ENCODE assay signal across 26 cellular contexts in the genomic region with DNA sequence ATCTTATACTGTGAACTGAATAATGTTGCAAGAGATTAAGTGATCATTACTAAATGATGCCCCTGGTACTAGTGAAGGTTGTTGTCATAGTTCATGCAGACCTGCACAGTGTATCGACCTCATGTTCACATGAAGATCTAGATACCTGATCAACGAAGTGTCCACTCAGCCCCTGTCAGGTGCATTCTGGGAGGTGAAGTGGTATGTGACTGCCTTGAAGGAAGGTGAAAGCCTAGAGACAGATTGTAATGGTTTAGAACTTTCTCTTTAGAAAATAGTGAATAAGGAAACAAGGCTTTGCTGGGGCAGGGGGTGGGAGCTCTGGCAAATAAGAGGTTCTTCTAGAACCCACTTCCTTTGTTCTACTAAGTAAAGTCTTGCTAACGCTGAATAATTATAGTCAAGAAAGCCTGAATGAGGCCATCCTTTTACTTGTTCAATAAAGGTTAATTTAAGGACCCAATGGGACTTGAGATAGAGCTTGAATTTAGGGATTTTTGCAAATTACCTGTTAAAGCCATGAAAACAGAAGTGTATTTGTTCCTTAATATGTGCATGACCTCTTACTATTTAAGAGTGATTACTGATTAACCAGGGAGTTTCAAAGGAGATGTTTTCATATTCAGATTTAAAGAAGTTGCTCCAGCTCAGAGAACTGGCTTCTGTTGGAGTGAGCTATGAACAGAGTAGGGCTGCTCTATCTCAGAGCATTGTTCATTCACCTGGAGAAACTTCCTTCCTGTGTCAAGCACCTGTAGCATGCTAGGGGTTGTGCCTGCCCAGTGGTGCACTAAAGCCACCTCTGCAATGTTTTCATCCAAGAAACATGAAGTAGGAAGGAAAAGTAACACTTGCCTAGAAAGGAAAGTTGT. TPM values are rescaled to one million over a fixed set of nuclear protein-coding genes. Genes with fewer than 3 reads are reported as not detected.
DNase-seq lines count a peak whose midpoint lies in the region; ATAC-seq, FAIRE-seq and TF ChIP-seq lines count a peak whose summit lies in the region.
"Had no signal": no experiment of that assay in that cellular context is flagged by ENCODE, and none has a peak within 500 bp of the region (broad histone marks: within the 10 kb centered on the region; RNA-seq: fewer than 3 reads in every experiment).

No MANE protein-coding gene starts in this region.

- peaks cover 33% of the 10 kb centered on the region for H3K27me3 Mint-ChIP-seq in activated naive CD8-positive, alpha-beta T cell treated with anti-CD3 and anti-CD28 coated beads, Interleukin-2, amount 10 ng/mL, durations not matched to agents 7 days and 5 days
- peaks cover 38% of the 10 kb centered on the region for H3K27me3 Mint-ChIP-seq in activated naive CD8-positive, alpha-beta T cell treated with anti-CD3 and anti-CD28 coated beads for 36 hours

- no peak overlapping the region for H3K27ac Mint-ChIP-seq in activated naive CD8-positive, alpha-beta T cell treated with anti-CD3 and anti-CD28 coated beads, Interleukin-2, amount 10 ng/mL, durations not matched to agents 7 days and 5 days
- H3K27ac Mint-ChIP-seq in activated naive CD8-positive, alpha-beta T cell treated with anti-CD3 and anti-CD28 coated beads for 36 hours, result no peak overlapping the region
- H3K27ac Mint-ChIP-seq: CD14-positive monocyte; IgD-negative memory B cell; stimulated activated memory B cell treated with anti-CD40 and anti-IgM and Interleukin-4, amounts not matched to agents 10 μg/mL and 1 μg/mL and 100 μg/mL, for 72 hours; T-helper 2 cell treated with Interferon-gamma antibody and Interleukin-4, amounts not matched to agents 5 μg/mL and 100 μg/mL, for 36 hours had no signal

- H3K36me3 ChIP-seq in bronchial epithelial cell (ENCODE audit: control insufficient read depth, insufficient read depth, low read length) (no peaks in the 10 kb centered on the region), lower lobe of right lung (no peaks in the 10 kb centered on the region)
- H3K36me3 ChIP-seq: colonic mucosa, SJSA1 had no signal

- no peak overlapping the region for H3K4me3 ChIP-seq in bronchial epithelial cell (ENCODE audit: low read depth, low read length)
- no peak overlapping the region for H3K4me3 ChIP-seq in lower lobe of right lung
- H3K4me3 ChIP-seq: colonic mucosa, lung, SJSA1 had no signal

- no peaks in the 10 kb centered on the region for H3K9me3 ChIP-seq in lower lobe of right lung
- H3K9me3 ChIP-seq: colonic mucosa had no signal

- H3K4me1 Mint-ChIP-seq in activated naive CD8-positive, alpha-beta T cell treated with anti-CD3 and anti-CD28 coated beads, Interleukin-2, amount 10 ng/mL, durations not matched to agents 7 days and 5 days, result peaks cover 10% of the 10 kb centered on the region
- peaks cover 5% of the 10 kb centered on the region for H3K4me1 Mint-ChIP-seq in activated naive CD8-positive, alpha-beta T cell treated with anti-CD3 and anti-CD28 coated beads for 36 hours
- H3K4me1 Mint-ChIP-seq: CD14-positive monocyte had no signal

- FAIRE-seq in bronchial epithelial cell (lab: Jason Lieb, UNC), result peak; percentile 13
- FAIRE-seq: endothelial cell of umbilical vein had no signal

- POLR2A ChIA-PET in activated naive CD8-positive, alpha-beta T cell treated with anti-CD3 and anti-CD28 coated beads, Interleukin-2, amount 10 ng/mL, durations not matched to agents 7 days and 5 days (lab: Charles Lee), result interaction anchor here (0.7 to 0.8 kb wide), 2 partner anchors 17 to 40 kb away, joined by 3 read pairs; no protein-coding TSS in a partner anchor

- H3K4me3 Mint-ChIP-seq in activated naive CD8-positive, alpha-beta T cell treated with anti-CD3 and anti-CD28 coated beads, Interleukin-2, amount 10 ng/mL, durations not matched to agents 7 days and 5 days, result peak overlapping the region; percentile 31
- H3K4me3 Mint-ChIP-seq in activated naive CD8-positive, alpha-beta T cell treated with anti-CD3 and anti-CD28 coated beads for 36 hours, result no peak overlapping the region
- H3K4me3 Mint-ChIP-seq: CD14-positive monocyte; IgD-negative memory B cell; natural killer cell; stimulated activated memory B cell treated with anti-CD40 and anti-IgM and Interleukin-4, amounts not matched to agents 10 μg/mL and 1 μg/mL and 100 μg/mL, for 72 hours; T-helper 2 cell treated with Interferon-gamma antibody and Interleukin-4, amounts not matched to agents 5 μg/mL and 100 μg/mL, for 36 hours had no signal

- no peak overlapping the region for H3K27ac ChIP-seq in lower lobe of right lung
- H3K27ac ChIP-seq: colonic mucosa, SJSA1 had no signal

- H3K36me3 Mint-ChIP-seq in activated naive CD8-positive, alpha-beta T cell treated with anti-CD3 and anti-CD28 coated beads, Interleukin-2, amount 10 ng/mL, durations not matched to agents 7 days and 5 days, result no peaks in the 10 kb centered on the region
- H3K36me3 Mint-ChIP-seq in activated naive CD8-positive, alpha-beta T cell treated with anti-CD3 and anti-CD28 coated beads for 36 hours, result peaks cover 3% of the 10 kb centered on the region
- H3K36me3 Mint-ChIP-seq: CD14-positive monocyte; IgD-negative memory B cell; natural killer cell; stimulated activated memory B cell treated with anti-CD40 and anti-IgM and Interleukin-4, amounts not matched to agents 10 μg/mL and 1 μg/mL and 100 μg/mL, for 72 hours had no signal

- DNase-seq in activated naive CD8-positive, alpha-beta T cell treated with anti-CD3 and anti-CD28 coated beads, Interleukin-2, amount 10 ng/mL, durations not matched to agents 7 days and 5 days, result no peak
- DNase-seq in activated naive CD8-positive, alpha-beta T cell treated with anti-CD3 and anti-CD28 coated beads for 36 hours, result no peak
- DNase-seq in bronchial epithelial cell (ENCODE audit: low read depth) (no peak), lower lobe of right lung (no peak), NOMO-1 treated with dmso at 0.1 percent for 144 hours (lab: John Stamatoyannopoulos, UW; ENCODE audit: unreplicated experiment) (no peak)
- DNase-seq in effector CD4-positive, alpha-beta T cell, result no peak
- DNase-seq: activated CD4-positive, CD25-positive, alpha-beta regulatory T cell treated with anti-CD3 and anti-CD28 coated beads, Interleukin-2, amount 50 U/mL, for 72 hours; anterior cingulate cortex; colonic mucosa; foreskin melanocyte; natural killer cell; NCI-H1092 treated with DMSO at 0.1 percent for 48 hours; NCI-H524 treated with DMSO at 0.1 percent for 48 hours; PC-3 had no signal

- intact Hi-C loops in lower lobe of right lung (cut with DNase I), result no loop called here

- H3K9me3 Mint-ChIP-seq in activated naive CD8-positive, alpha-beta T cell treated with anti-CD3 and anti-CD28 coated beads, Interleukin-2, amount 10 ng/mL, durations not matched to agents 7 days and 5 days, result peaks cover 6% of the 10 kb centered on the region
- peaks cover 1% of the 10 kb centered on the region for H3K9me3 Mint-ChIP-seq in activated naive CD8-positive, alpha-beta T cell treated with anti-CD3 and anti-CD28 coated beads for 36 hours

- H3K4me1 ChIP-seq in lower lobe of right lung, result peaks cover 9% of the 10 kb centered on the region
- H3K4me1 ChIP-seq: colonic mucosa, SJSA1 had no signal

- H3K27me3 ChIP-seq in bronchial epithelial cell (ENCODE audit: control insufficient read depth, insufficient read depth, low read length) (no peaks in the 10 kb centered on the region), lower lobe of right lung (ENCODE audit: low read depth) (no peaks in the 10 kb centered on the region)
- H3K27me3 ChIP-seq: colonic mucosa, SJSA1 had no signal

- no peak for TF ChIP-seq CTCF in bronchial epithelial cell (IDR thresholded peaks at IDR 0.05; ENCODE audit: insufficient read depth, low read length, severe bottlenecking)
- no peak for TF ChIP-seq CTCF in lower lobe of right lung (IDR thresholded peaks at IDR 0.05)

- no peak for ATAC-seq in activated naive CD8-positive, alpha-beta T cell treated with anti-CD3 and anti-CD28 coated beads, Interleukin-2, amount 10 ng/mL, durations not matched to agents 7 days and 5 days (ENCODE audit: low read depth)
- ATAC-seq in lower lobe of right lung, result peak; percentile 64 to 68
- ATAC-seq in HG02938 (IDR thresholded peaks at IDR 0.05; ENCODE audit: unreplicated experiment), result no peak
- ATAC-seq in HG02970 (IDR thresholded peaks at IDR 0.05; ENCODE audit: low FRiP score, unreplicated experiment), result no peak
- ATAC-seq: PC-3; stimulated activated memory B cell treated with anti-CD40 and anti-IgM and Interleukin-4, amounts not matched to agents 10 μg/mL and 1 μg/mL and 100 μg/mL, for 72 hours had no signal

RNA-seq across cellular contexts. Expression of gene C22orf31, which starts 45.3 kb away (rescaled TPM):
- not detected for total RNA-seq in activated naive CD8-positive, alpha-beta T cell treated with anti-CD3 and anti-CD28 coated beads, Interleukin-2, amount 10 ng/mL, durations not matched to agents 7 days and 5 days
- not detected for total RNA-seq in activated naive CD8-positive, alpha-beta T cell treated with anti-CD3 and anti-CD28 coated beads for 36 hours
- not detected in 2 replicates for total RNA-seq in bronchial epithelial cell
- total RNA-seq in lower lobe of right lung, result not detected
- total RNA-seq: A673, endothelial cell of umbilical vein, lung, natural killer cell, PC-3, pulmonary artery endothelial cell, SJSA1, ureter had no signal

RNA-seq across cellular contexts. Expression of gene KREMEN1, which starts 56.5 kb away (rescaled TPM):
- under 1 TPM; 0.19 to 0.26 TPM for total RNA-seq in activated naive CD8-positive, alpha-beta T cell treated with anti-CD3 and anti-CD28 coated beads, Interleukin-2, amount 10 ng/mL, durations not matched to agents 7 days and 5 days
- total RNA-seq in activated naive CD8-positive, alpha-beta T cell treated with anti-CD3 and anti-CD28 coated beads for 36 hours, result under 1 TPM; 0.28 to 0.29 TPM
- total RNA-seq in bronchial epithelial cell (5.8 and 15.9 TPM in 2 replicates), lower lobe of right lung (23.5 TPM)

Comparison
In these comparisons a context has a peak if more than half of its experiments do, and no peak if none do; other contexts are left out.
1. ATAC-seq: peak in lower lobe of right lung (2 of 2); none in activated naive CD8-positive, alpha-beta T cell treated with anti-CD3 and anti-CD28 coated beads, Interleukin-2, amount 10 ng/mL, durations not matched to agents 7 days and 5 days (single experiment), HG02938 (single experiment) and HG02970 (single experiment).